ENCODE assay signal across 8 cellular contexts in the genomic region with DNA sequence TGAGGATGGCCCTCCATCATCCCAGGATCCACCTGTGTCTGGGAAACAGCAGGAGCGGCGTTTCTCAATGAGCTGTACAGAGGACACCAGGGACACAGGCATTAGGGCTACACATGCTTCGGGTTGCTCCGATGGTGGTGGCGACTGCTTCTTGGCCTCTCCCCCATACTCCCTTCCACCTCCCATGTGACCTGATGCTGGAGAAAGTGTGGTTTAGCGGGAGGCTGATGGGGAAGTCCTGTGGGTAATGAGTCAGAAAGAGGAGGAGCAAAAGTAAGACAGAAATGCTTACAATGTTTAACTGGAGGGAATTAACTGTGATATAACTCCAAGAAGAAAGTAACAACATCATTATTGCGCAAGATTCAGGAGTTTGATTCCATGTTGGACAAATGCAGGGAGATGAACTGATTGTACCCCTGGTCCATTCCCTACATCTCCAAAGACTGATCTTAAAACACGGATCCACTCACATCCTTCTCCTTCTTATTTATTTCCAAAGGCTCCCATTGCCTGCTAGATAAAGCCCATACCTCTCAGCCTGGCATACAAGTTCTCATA.
A peak's percentile ranks its signal among the peaks of the same experiment; 100 is the strongest.
DNase-seq lines count a peak whose midpoint lies in the region; FAIRE-seq and TF ChIP-seq lines count a peak whose summit lies in the region.

No MANE protein-coding gene starts in this region.

- H3K27me3 ChIP-seq in kidney epithelial cell (ENCODE audit: control insufficient read depth, insufficient read depth, low read length) (no peaks in the 10 kb centered on the region), Caco-2 (replicated peaks; ENCODE audit: control insufficient read depth, insufficient read depth, low read length) (no peaks in the 10 kb centered on the region; the same call in 1 of the 2 replicates)

- no peaks in the 10 kb centered on the region for H3K9me3 ChIP-seq in Caco-2

- no peak for TF ChIP-seq POLR2A in H54 (IDR thresholded peaks at IDR 0.05; ENCODE audit: low read depth, low read length)

- DNase-seq in ELR (ENCODE audit: low read depth), result peak; percentile 42
- DNase-seq in H54 (ENCODE audit: insufficient read length, low spot score), result peak; percentile 12
- DNase-seq in SIG-M5 (lab: John Stamatoyannopoulos, UW), result peak; percentile 11
- peak; percentile 79 for DNase-seq in kidney epithelial cell (ENCODE audit: low read depth)
- no peak for DNase-seq in C1 segment of cervical spinal cord (lab: John Stamatoyannopoulos, UW)
- no peak for DNase-seq in Caco-2
- DNase-seq in effector CD4-positive, alpha-beta T cell, result no peak
- no peak for DNase-seq in NCI-H1092 treated with DMSO at 0.1 percent for 48 hours (lab: John Stamatoyannopoulos, UW)

- H3K27ac Mint-ChIP-seq in Caco-2 (ENCODE audit: unreplicated experiment), result no peak overlapping the region

- no peaks in the 10 kb centered on the region for H3K9me3 Mint-ChIP-seq in Caco-2 (ENCODE audit: unreplicated experiment)

- intact Hi-C loops in Caco-2 (cut with micrococcal nuclease; ENCODE audit: unreplicated experiment), result no loop called here

- POLR2A ChIA-PET in Caco-2 (lab: Charles Lee), result no interaction called here

- CTCF ChIA-PET in Caco-2 (lab: Charles Lee), result no interaction called here

- no peaks in the 10 kb centered on the region for H3K36me3 ChIP-seq in kidney epithelial cell (ENCODE audit: control insufficient read depth, insufficient read depth, low read length)
- H3K36me3 ChIP-seq in Caco-2 (ENCODE audit: control insufficient read depth, insufficient read depth, low read length), result no peaks in the 10 kb centered on the region

- no peak overlapping the region for H3K4me3 ChIP-seq in kidney epithelial cell (ENCODE audit: low read depth, low read length)
- H3K4me3 ChIP-seq in Caco-2 (ENCODE audit: low read depth, low read length), result no peak overlapping the region

- H3K4me1 Mint-ChIP-seq in Caco-2 (ENCODE audit: low read depth, unreplicated experiment), result no peaks in the 10 kb centered on the region

- H3K4me1 ChIP-seq in Caco-2, result no peaks in the 10 kb centered on the region

- TF ChIP-seq CTCF in kidney epithelial cell (IDR thresholded peaks at IDR 0.05; ENCODE audit: insufficient read depth, low read length, poor library complexity, severe bottlenecking) (no peak), Caco-2 (IDR thresholded peaks at IDR 0.05; ENCODE audit: insufficient read depth in 1 of 2, low read depth in 1 of 2, low read length in 1 of 2, severe bottlenecking in 1 of 2, unreplicated experiment in 1 of 2) (no peak)

- no TSS peak for BruUV-seq in Caco-2 (replicated peaks; lab: Mats Ljungman, UMichigan)

- FAIRE-seq in H54 (lab: Jason Lieb, UNC), result no peak

- H3K36me3 Mint-ChIP-seq in Caco-2 (ENCODE audit: insufficient read depth, unreplicated experiment), result no peaks in the 10 kb centered on the region

- H3K27me3 Mint-ChIP-seq in Caco-2 (ENCODE audit: insufficient read depth, unreplicated experiment), result peaks cover 11% of the 10 kb centered on the region

- H3K4me3 Mint-ChIP-seq in Caco-2 (ENCODE audit: unreplicated experiment), result no peak overlapping the region

Comparison
In these comparisons a context has a peak if more than half of its experiments do, and no peak if none do; other contexts are left out.
1. DNase-seq: peak in ELR (single experiment), H54 (single experiment), SIG-M5 (single experiment) and kidney epithelial cell (single experiment); none in C1 segment of cervical spinal cord (0 of 14), Caco-2 (0 of 2), effector CD4-positive, alpha-beta T cell (single experiment) and NCI-H1092 treated with DMSO at 0.1 percent for 48 hours (single experiment).